1 cellular context compared by ENCODE assay signal in genomic region chr1:211476200-211476849, GRCh38.
TF ChIP-seq lines count a peak whose summit lies in the region.

No MANE protein-coding gene starts in this region.

TF ChIP-seq in H1, 55 proteins besides CTCF, POLR2A, EP300 and RAD21 (continued from another document):
- TF ChIP-seq TAF1 (IDR thresholded peaks at IDR 0.05; ENCODE audit: low read depth, low read length) = no peak
- TF ChIP-seq JUN (IDR thresholded peaks at IDR 0.05; ENCODE audit: low read depth, low read length) = no peak
- no peak for TF ChIP-seq CHD1 (IDR thresholded peaks at IDR 0.05; ENCODE audit: low read depth, low read length)
- TF ChIP-seq MAX (IDR thresholded peaks at IDR 0.05) = no peak
- TF ChIP-seq NRF1 (IDR thresholded peaks at IDR 0.05; ENCODE audit: low read depth, low read length) = no peak
